Comparison of ENCODE assay signal across 16 cellular contexts in the genomic region with DNA sequence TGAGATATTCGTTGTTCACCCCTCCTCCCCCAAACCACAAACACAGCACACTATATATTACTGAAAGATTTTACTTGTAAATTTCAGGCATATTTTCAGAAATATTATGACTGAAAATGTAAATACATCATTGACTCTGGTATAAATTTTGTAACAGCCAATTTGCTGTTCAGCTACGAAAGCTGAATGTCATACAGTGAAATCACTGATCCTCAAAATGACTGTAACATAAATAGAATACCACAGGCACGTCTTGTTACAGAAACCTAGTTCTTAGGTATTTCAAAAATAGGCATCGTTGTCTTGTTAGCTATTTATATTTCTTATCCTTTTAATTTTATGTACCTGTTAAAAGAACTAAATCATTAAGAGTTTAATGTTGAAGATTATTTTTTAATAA. TPM values are rescaled to one million over a fixed set of nuclear protein-coding genes. Genes with fewer than 3 reads are reported as not detected.
DNase-seq lines count a peak whose midpoint lies in the region; ATAC-seq, FAIRE-seq and TF ChIP-seq lines count a peak whose summit lies in the region.
"Had no signal": no experiment of that assay in that cellular context is flagged by ENCODE, and none has a peak within 500 bp of the region (broad histone marks: within the 10 kb centered on the region; RNA-seq: fewer than 3 reads in every experiment).

No MANE protein-coding gene starts in this region.

- TF ChIP-seq CTCF in GM10266 (IDR thresholded peaks at IDR 0.05; ENCODE audit: control insufficient read depth, insufficient read depth, low read depth, missing control alignments) (no peak), HepG2 (CRISPR knock-in tag; IDR thresholded peaks at IDR 0.05) (no peak), BE2C (IDR thresholded peaks at IDR 0.05; ENCODE audit: low read depth, low read length) (no peak)

- TF ChIP-seq RAD21 in HepG2 (CRISPR knock-in tag; IDR thresholded peaks at IDR 0.05): no peak

- H3K9ac ChIP-seq in HepG2 (ENCODE audit: insufficient read depth, low read depth, low read length): no peak overlapping the region
- H3K9ac ChIP-seq: parathyroid adenoma had no signal

- intact Hi-C loops in HepG2 (cut with micrococcal nuclease; ENCODE audit: unreplicated experiment): no loop called here
- intact Hi-C loops in naive thymus-derived CD4-positive, alpha-beta T cell (cut with micrococcal nuclease): no loop called here

- H3K4me1 Mint-ChIP-seq in naive thymus-derived CD4-positive, alpha-beta T cell: peaks cover 20 to 62% (median 45%) of the 10 kb centered on the region in 7 donors

- H3K27ac ChIP-seq in HepG2 (ENCODE audit: extremely low read length, insufficient read depth, low read length): no peak overlapping the region
- no peak overlapping the region for H3K27ac ChIP-seq in naive thymus-derived CD4-positive, alpha-beta T cell (ENCODE audit: low read depth, low read length)
- H3K27ac ChIP-seq: A549, parathyroid adenoma had no signal

- POLR2A ChIA-PET in HepG2 (lab: Yijun Ruan, JAX): no interaction called here
- POLR2A ChIA-PET in naive thymus-derived CD4-positive, alpha-beta T cell (lab: Charles Lee): no interaction called here

- no peaks in the 10 kb centered on the region for H3K9me3 Mint-ChIP-seq in naive thymus-derived CD4-positive, alpha-beta T cell
- H3K9me3 Mint-ChIP-seq: activated T-cell treated with anti-CD3 and anti-CD28 coated beads, Interleukin-2, amount 50 U/mL, for 4 hours; T-helper 1 cell treated with Interleukin-12 subunit alpha and Interleukin-12 subunit beta and Interleukin-4 antibody, amounts not matched to agents 30 μg/mL and 1 μg/mL, for 36 hours had no signal

- no peaks in the 10 kb centered on the region; the same call in 1 of the 2 replicates for H4K20me1 ChIP-seq in HepG2 (ENCODE audit: insufficient read depth, low read length)

- WGBS in HepG2 (ENCODE audit: low lambda C conversion rate): 98% methylated on average over 4 of the region's 4 CpGs

- DNase-seq in GM10266 (ENCODE audit: extremely low spot score) (peak; percentile 20), GM19239 (ENCODE audit: insufficient read length, low spot score) (no peak), HepG2 (ENCODE audit: low spot score) (no peak), NCI-H345 (lab: John Stamatoyannopoulos, UW) (no peak), BE2C (no peak)
- DNase-seq in naive thymus-derived CD4-positive, alpha-beta T cell: no peak
- DNase-seq: activated CD4-positive, alpha-beta T cell treated with anti-CD3 and anti-CD28 coated beads for 1 hour; activated T-cell treated with anti-CD3 and anti-CD28 coated beads, Interleukin-2, amount 50 U/mL, for 4 hours; amygdala; head of caudate nucleus; NCI-H526 had no signal

- CTCF ChIA-PET in HepG2 (lab: Yijun Ruan, JAX; ENCODE audit: low intra/inter-chr PET ratio, low total read pairs): no interaction called here
- CTCF ChIA-PET in naive thymus-derived CD4-positive, alpha-beta T cell (lab: Charles Lee): no interaction called here

- TF ChIP-seq POLR2A in HepG2 (IDR thresholded peaks at IDR 0.05; ENCODE audit: insufficient read depth in 1 of 2, low read depth in 2 of 2, low read length in 2 of 2): no peak

- peaks cover 8 to 66% (median 41%) of the 10 kb centered on the region in 5 donors for H3K36me3 Mint-ChIP-seq in naive thymus-derived CD4-positive, alpha-beta T cell

- TF ChIP-seq EP300 in HepG2 (IDR thresholded peaks at IDR 0.05; ENCODE audit: low read depth in 2 of 2, low read length in 2 of 2) (no peak), HepG2 (CRISPR knock-in tag; IDR thresholded peaks at IDR 0.05; ENCODE audit: borderline replicate concordance) (no peak)

- peaks cover 33% of the 10 kb centered on the region for H3K79me2 ChIP-seq in HepG2 (ENCODE audit: insufficient read depth, low read length)

- peaks cover 3 to 34% of the 10 kb centered on the region in 2 experiments for H3K36me3 ChIP-seq in HepG2 (replicated peaks in 1 of 2; ENCODE audit: control insufficient read depth in 1 of 2, insufficient read depth in 2 of 2, low read length in 2 of 2)
- peaks cover 0 to 4% (median 4%) of the 10 kb centered on the region in 3 experiments for H3K36me3 ChIP-seq in naive thymus-derived CD4-positive, alpha-beta T cell (ENCODE audit: control insufficient read depth in 2 of 3, insufficient read depth in 3 of 3, low read length in 3 of 3)
- peaks cover 10% of the 10 kb centered on the region for H3K36me3 ChIP-seq in BE2C

- H3K27me3 ChIP-seq in HepG2 (ENCODE audit: control insufficient read depth in 1 of 2, insufficient read depth in 2 of 2, low read length in 2 of 2) (no peaks in the 10 kb centered on the region), BE2C (no peaks in the 10 kb centered on the region)
- no peaks in the 10 kb centered on the region for H3K27me3 ChIP-seq in naive thymus-derived CD4-positive, alpha-beta T cell (ENCODE audit: control insufficient read depth in 2 of 2, insufficient read depth in 2 of 2, low read length in 2 of 2)

- H3K4me3 ChIP-seq in HepG2 (replicated peaks in 1 of 3; ENCODE audit: insufficient read depth in 1 of 3, low read depth in 2 of 3, low read length in 3 of 3) (no peak overlapping the region), BE2C (ENCODE audit: low read depth, low read length) (no peak overlapping the region)
- no peak overlapping the region for H3K4me3 ChIP-seq in naive thymus-derived CD4-positive, alpha-beta T cell (ENCODE audit: low read length)
- H3K4me3 ChIP-seq: A549 had no signal

- no TSS peak for BruUV-seq in HepG2 (replicated peaks; lab: Mats Ljungman, UMichigan)

- peak; percentile 77 for ATAC-seq in HG02610 (IDR thresholded peaks at IDR 0.05; ENCODE audit: unreplicated experiment)
- ATAC-seq in HG03439 (IDR thresholded peaks at IDR 0.05; ENCODE audit: unreplicated experiment): peak; percentile 73
- no peak for ATAC-seq in HepG2
- no peak for ATAC-seq in naive thymus-derived CD4-positive, alpha-beta T cell
- ATAC-seq: A549; activated T-cell treated with anti-CD3 and anti-CD28 coated beads, Interleukin-2, amount 50 U/mL, for 4 hours had no signal

- no peak overlapping the region for H2AFZ ChIP-seq in HepG2 (ENCODE audit: low read length)
- H2AFZ ChIP-seq: parathyroid adenoma had no signal

- no peak overlapping the region for H3K27ac Mint-ChIP-seq in naive thymus-derived CD4-positive, alpha-beta T cell
- H3K27ac Mint-ChIP-seq: T-helper 1 cell treated with Interleukin-12 subunit alpha and Interleukin-12 subunit beta and Interleukin-4 antibody, amounts not matched to agents 30 μg/mL and 1 μg/mL, for 36 hours had no signal

- H3K4me1 ChIP-seq in HepG2 (ENCODE audit: insufficient read depth, low read length): peaks cover 21% of the 10 kb centered on the region
- no peaks in the 10 kb centered on the region for H3K4me1 ChIP-seq in naive thymus-derived CD4-positive, alpha-beta T cell (ENCODE audit: control insufficient read depth in 2 of 2, insufficient read depth in 2 of 2, low read length in 2 of 2)
- peaks cover 6% of the 10 kb centered on the region for H3K4me1 ChIP-seq in BE2C
- H3K4me1 ChIP-seq: A549 had no signal

- no peaks in the 10 kb centered on the region for H3K27me3 Mint-ChIP-seq in naive thymus-derived CD4-positive, alpha-beta T cell

- no peak overlapping the region for H3K4me2 ChIP-seq in HepG2 (ENCODE audit: low read depth, low read length)
- H3K4me2 ChIP-seq: A549 had no signal

- FAIRE-seq in GM19239 (lab: Jason Lieb, UNC) (peak; percentile 14), HepG2 (lab: Jason Lieb, UNC) (no peak)

- H3K9me3 ChIP-seq in HepG2 (ENCODE audit: low read length) (no peaks in the 10 kb centered on the region), BE2C (no peaks in the 10 kb centered on the region)
- no peaks in the 10 kb centered on the region for H3K9me3 ChIP-seq in naive thymus-derived CD4-positive, alpha-beta T cell (ENCODE audit: control insufficient read depth in 2 of 3, low read length in 3 of 3)
- H3K9me3 ChIP-seq: A549 had no signal

- no peak overlapping the region for H3K4me3 Mint-ChIP-seq in naive thymus-derived CD4-positive, alpha-beta T cell
- H3K4me3 Mint-ChIP-seq: activated T-cell treated with anti-CD3 and anti-CD28 coated beads, Interleukin-2, amount 50 U/mL, for 4 hours; T-helper 1 cell treated with Interleukin-12 subunit alpha and Interleukin-12 subunit beta and Interleukin-4 antibody, amounts not matched to agents 30 μg/mL and 1 μg/mL, for 36 hours had no signal

- in situ Hi-C loops in HepG2 (cut with HindIII; ENCODE audit: extremely low pct_ligation_motif_present, low pct_unique_long_range_greater_than_20kb): no loop called here

RNA-seq across cellular contexts. Expression of gene TRUB1, which starts 15.1 kb away (rescaled TPM):
- 38.9 and 47.8 TPM in 2 replicates for total RNA-seq in HepG2 (2016; rRNA removed; fragmentation: Illumina TruSeq; extraction: Trizol)
- total RNA-seq in HepG2 (2016; cell fraction: cytosol; rRNA removed; fragmentation: Illumina TruSeq; extraction: Trizol; ENCODE audit: low read depth): 2.5 and 2.9 TPM in 2 replicates
- 38.5 and 51.1 TPM in 2 replicates for total RNA-seq in HepG2 (2016; cell fraction: insoluble cytoplasmic fraction; rRNA removed; fragmentation: Illumina TruSeq; extraction: Trizol)
- total RNA-seq in HepG2 (2016; cell fraction: membrane; rRNA removed; fragmentation: Illumina TruSeq; extraction: Trizol): 12.8 and 13.5 TPM in 2 replicates
- total RNA-seq in HepG2 (2016; cell fraction: nucleus; rRNA removed; fragmentation: Illumina TruSeq; extraction: Trizol): 35.4 and 36.2 TPM in 2 replicates
- polyA plus RNA-seq in HepG2 (2011; rRNA removed): 7.6 and 10.6 TPM in 2 replicates
- polyA plus RNA-seq in HepG2 (2011; cell fraction: cytosol; rRNA removed): 5.2 and 6.9 TPM in 2 replicates
- 3.8 and 4.5 TPM in 2 replicates for polyA plus RNA-seq in HepG2 (2011; cell fraction: nucleus; rRNA removed)
- 11.2 and 14.2 TPM in 2 replicates for polyA plus RNA-seq in HepG2 (2012)
- 1.5 and 1.6 TPM in 2 replicates for polyA plus RNA-seq in HepG2 (2016; cell fraction: cytosol; fragmentation: Illumina TruSeq; extraction: Trizol; ENCODE audit: low read depth)
- 38.6 and 40.0 TPM in 2 replicates for polyA plus RNA-seq in HepG2 (2016; cell fraction: insoluble cytoplasmic fraction; fragmentation: Illumina TruSeq; extraction: Trizol; ENCODE audit: low read depth)
- 6.5 and 7.2 TPM in 2 replicates for polyA plus RNA-seq in HepG2 (2016; cell fraction: membrane; fragmentation: Illumina TruSeq; extraction: Trizol; ENCODE audit: low read depth)
- 27.4 and 33.2 TPM in 2 replicates for polyA plus RNA-seq in HepG2 (2016; cell fraction: nucleus; fragmentation: Illumina TruSeq; extraction: Trizol; ENCODE audit: insufficient read depth, low read depth)
- 4.4 and 6.8 TPM in 2 replicates for polyA minus RNA-seq in HepG2 (2011; rRNA and poly(A)+ RNA removed; ENCODE audit: low replicate concordance)
- 9.9 and 12.8 TPM in 2 replicates for polyA minus RNA-seq in HepG2 (2011; cell fraction: cytosol; rRNA and poly(A)+ RNA removed)
- 26.3 and 32.0 TPM in 2 replicates for polyA minus RNA-seq in HepG2 (2011; cell fraction: nucleus; rRNA and poly(A)+ RNA removed)
- 10 to 100 TPM in 3 of 5 experiments, 1 to 10 TPM in 2; 6.8 to 14.6 (median 12.9) TPM for total RNA-seq in naive thymus-derived CD4-positive, alpha-beta T cell
- 10 to 100 TPM in 1 of 2 donors, 1 to 10 TPM in 1; 7.9 to 11.2 TPM for polyA plus RNA-seq in naive thymus-derived CD4-positive, alpha-beta T cell
- polyA plus RNA-seq in BE2C (2012; ENCODE audit: insufficient read depth, insufficient read length, low read depth): 14.8 TPM

Comparison
In these comparisons a context has a peak if more than half of its experiments do, and no peak if none do; other contexts are left out.
1. ATAC-seq: peak in HG02610 (single experiment) and HG03439 (single experiment); none in HepG2 (single experiment) and naive thymus-derived CD4-positive, alpha-beta T cell (single experiment).